ENCODE assay signal across 24 cellular contexts in the genomic region with DNA sequence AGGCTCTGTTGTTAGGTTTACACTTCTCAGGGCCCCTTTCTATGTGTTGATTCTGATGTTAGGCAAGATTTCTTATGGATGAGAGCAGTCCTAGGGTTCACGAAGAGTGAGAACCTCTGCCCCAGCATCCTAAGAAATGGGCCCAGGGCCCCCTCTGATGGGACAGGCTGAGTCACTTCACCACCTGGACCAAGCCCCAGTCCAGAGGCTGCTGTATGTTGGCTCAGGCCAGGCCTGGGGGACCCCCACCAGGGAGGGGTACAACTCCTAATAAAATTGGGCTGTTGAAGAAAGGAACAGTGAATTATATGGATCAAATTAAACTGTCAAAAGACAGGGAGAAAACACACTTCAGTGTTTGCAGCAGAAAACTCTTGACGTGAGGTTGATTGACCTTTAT.
A peak's percentile ranks its signal among the peaks of the same experiment; 100 is the strongest.
DNase-seq lines count a peak whose midpoint lies in the region; ATAC-seq, FAIRE-seq and TF ChIP-seq lines count a peak whose summit lies in the region.
"Had no signal": no experiment of that assay in that cellular context is flagged by ENCODE, and none has a peak within 500 bp of the region (broad histone marks: within the 10 kb centered on the region; RNA-seq: fewer than 3 reads in every experiment).

No MANE protein-coding gene starts in this region.

- no peaks in the 10 kb centered on the region for H3K79me2 ChIP-seq in GM23248 (ENCODE audit: insufficient read depth)

- H2AFZ ChIP-seq in GM23248, result no peak overlapping the region

- H3F3A ChIP-seq in GM23248 (ENCODE audit: insufficient read depth), result no peaks in the 10 kb centered on the region

- ATAC-seq in HG03175 (IDR thresholded peaks at IDR 0.05; ENCODE audit: unreplicated experiment) (no peak), GM18498 (IDR thresholded peaks at IDR 0.05; ENCODE audit: unreplicated experiment) (no peak)
- ATAC-seq: CD8-positive, alpha-beta T cell; HCT116; HepG2 had no signal

- DNase-seq in AG08396 (ENCODE audit: low spot score) (peak; percentile 2), GM20000 (ENCODE audit: low spot score) (peak; percentile 2), mesenteric fat pad (ENCODE audit: low spot score) (peak; percentile 68), RCC 7860 (ENCODE audit: low spot score) (no peak), GM23248 (no peak)
- DNase-seq: ACHN, AML-193, Calu3, DMS79 treated with DMSO at 0.1 percent for 48 hours, GF-D8, GOT3, H7, HFFc6, Kasumi-1, KBM-7 had no signal

- H3K9ac ChIP-seq in BLaER1 (no peak overlapping the region), GM23248 (no peak overlapping the region)

- H3K27me3 ChIP-seq in BLaER1 (no peaks in the 10 kb centered on the region), GM23248 (replicated peaks; ENCODE audit: insufficient read depth) (no peaks in the 10 kb centered on the region; the same call in 1 of the 2 replicates)

- FAIRE-seq in RCC 7860 (lab: Jason Lieb, UNC), result no peak
- FAIRE-seq: A204.1, GM12891, GM18507, HepG2 had no signal

- H3K36me3 ChIP-seq in BLaER1 (no peaks in the 10 kb centered on the region), GM23248 (ENCODE audit: low read depth) (no peaks in the 10 kb centered on the region)

- 0 out of 2 replicates have a peak, but pooled peaks cover 3% of the 10 kb centered on the region for H3K9me3 ChIP-seq in BLaER1
- no peaks in the 10 kb centered on the region for H3K9me3 ChIP-seq in GM23248 (ENCODE audit: low read depth)

- H3K4me2 ChIP-seq in BLaER1 (peak overlapping the region; percentile 94), GM23248 (ENCODE audit: unreplicated experiment) (no peak overlapping the region)

- in situ Hi-C loops in GM23248 (cut with MboI), result no loop called here

- H4K20me1 ChIP-seq in BLaER1 (no peaks in the 10 kb centered on the region), GM23248 (ENCODE audit: insufficient read depth) (no peaks in the 10 kb centered on the region)

- TF ChIP-seq CTCF in GM20000 (IDR thresholded peaks at IDR 0.05; ENCODE audit: extremely low read depth, missing control alignments), result no peak

- peaks cover 72% of the 10 kb centered on the region for H3K4me1 ChIP-seq in BLaER1
- H3K4me1 ChIP-seq in GM23248 (ENCODE audit: insufficient read depth), result no peaks in the 10 kb centered on the region

- 0 out of 2 replicates have a peak overlapping the region, but pooled peaks have one; percentile 84 for H3K27ac ChIP-seq in BLaER1
- H3K27ac ChIP-seq in GM23248, result no peak overlapping the region

- H3K4me3 ChIP-seq in BLaER1 (no peak overlapping the region), GM23248 (no peak overlapping the region)

- WGBS in GM23248 (ENCODE audit: low coverage in 1 of 2, low lambda C conversion rate in 2 of 2, missing lambda C conversion rate in 2 of 2), 2 experiments, result 83 to 84% methylated on average over 2 of the region's 2 CpGs

- no peaks in the 10 kb centered on the region for H3K9me2 ChIP-seq in GM23248 (ENCODE audit: insufficient read depth)

Comparison
In these comparisons a context has a peak if more than half of its experiments do, and no peak if none do; other contexts are left out.
1. DNase-seq: peak in AG08396 (single experiment), GM20000 (single experiment) and mesenteric fat pad (single experiment); none in RCC 7860 (single experiment) and GM23248 (single experiment).